In genomic region chr13:83796364-83796763, GRCh38 we compare ENCODE assay signal across 11 cellular contexts.
"Had no signal": no experiment of that assay in that cellular context is flagged by ENCODE, and none has a peak within 500 bp of the region (broad histone marks: within the 10 kb centered on the region; RNA-seq: fewer than 3 reads in every experiment).

No MANE protein-coding gene starts in this region.

- DNase-seq: activated CD4-positive, CD25-positive, alpha-beta regulatory T cell treated with anti-CD3 and anti-CD28 coated beads, Interleukin-2, amount 50 U/mL, for 72 hours; activated CD8-positive, alpha-beta memory T cell treated with anti-CD3 and anti-CD28 coated beads for 24 hours; activated gamma-delta T cell treated with Interleukin-2 at 50 U/mL for 16 hours; cerebellar nuclear complex; effector CD4-positive, alpha-beta T cell; gastrocnemius medialis; heart left ventricle; kidney; stimulated activated CD4-positive, alpha-beta T cell treated with anti-CD3 and anti-CD28 coated beads, Interleukin-4, amount 100 ng/mL, for 24 hours; stomach; trophoblast cell had no signal
